In the genomic region with DNA sequence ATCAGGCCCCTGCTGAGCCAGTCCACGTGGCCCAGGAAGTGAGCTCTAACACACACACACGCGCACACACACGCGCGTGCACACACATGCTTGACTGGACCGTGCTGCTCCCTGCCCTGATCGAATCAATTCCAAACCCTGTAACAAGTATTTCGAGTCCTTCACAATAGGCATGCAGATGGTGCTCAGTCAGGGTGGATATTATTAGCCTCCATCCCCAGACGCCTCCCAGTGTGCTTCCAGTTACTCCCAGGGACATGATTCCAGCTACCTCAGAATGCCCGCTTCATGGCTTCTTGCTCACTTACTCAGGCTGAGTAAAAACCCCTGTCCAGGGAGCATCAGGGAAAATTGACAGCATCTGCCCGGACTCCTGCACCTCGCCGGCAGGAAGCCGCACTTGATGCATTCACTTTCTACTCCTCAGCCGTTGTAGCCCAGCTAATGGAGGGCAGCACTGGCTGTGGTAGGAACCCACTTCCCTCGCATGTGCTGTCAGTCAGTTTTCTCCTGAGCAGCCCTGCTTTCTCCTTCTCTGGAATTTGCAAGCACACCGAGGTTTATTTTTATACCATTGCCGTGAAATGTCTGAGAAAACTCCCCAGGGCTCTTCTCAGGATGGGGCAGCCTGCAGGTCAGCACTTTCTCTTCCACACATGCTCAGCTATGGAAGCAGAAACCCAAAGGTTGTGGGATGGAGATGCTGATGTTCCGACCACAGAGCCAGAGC, we compare ENCODE assay signal across 24 cellular contexts.
DNase-seq lines count a peak whose midpoint lies in the region; ATAC-seq, FAIRE-seq and TF ChIP-seq lines count a peak whose summit lies in the region.
"Had no signal": no experiment of that assay in that cellular context is flagged by ENCODE, and none has a peak within 500 bp of the region (broad histone marks: within the 10 kb centered on the region; RNA-seq: fewer than 3 reads in every experiment).

No MANE protein-coding gene starts in this region.

- H3K4me2 ChIP-seq in mesendoderm (ENCODE audit: low read length): no peak overlapping the region

- H3K79me1 ChIP-seq in mesendoderm (ENCODE audit: low read length): no peaks in the 10 kb centered on the region

- H3K4ac ChIP-seq in mesendoderm (ENCODE audit: low read depth, low read length): no peak overlapping the region

- FAIRE-seq in urothelium cell line (lab: Jason Lieb, UNC): peak; percentile 13

- peak overlapping the region; percentile 73 for H3K23ac ChIP-seq in mesendoderm (ENCODE audit: low read length)

- H3K4me1 ChIP-seq in mesendoderm (ENCODE audit: control insufficient read depth, low read depth, low read length) (no peaks in the 10 kb centered on the region), esophagus squamous epithelium (peaks cover 0 to 11% (median 0%) of the 10 kb centered on the region in 3 donors)

- no peak overlapping the region for H3K56ac ChIP-seq in mesendoderm (ENCODE audit: low read length)

- H3K27ac ChIP-seq in mesendoderm (ENCODE audit: low read depth, low read length): no peak overlapping the region
- H3K27ac ChIP-seq in esophagus squamous epithelium: no peak overlapping the region
- H3K27ac ChIP-seq: 22Rv1, heart left ventricle had no signal

- H3K9me3 ChIP-seq in esophagus squamous epithelium: no peaks in the 10 kb centered on the region
- H3K9me3 ChIP-seq: heart left ventricle had no signal

- peak; percentile 0 for DNase-seq in NCI-H2227 (lab: John Stamatoyannopoulos, UW; ENCODE audit: unreplicated experiment)
- DNase-seq in NCI-H2227 treated with DMSO at 0.1 percent for 48 hours (lab: John Stamatoyannopoulos, UW): no peak
- peak; percentile 59 for DNase-seq in cerebellum (ENCODE audit: low spot score)
- DNase-seq in mesendoderm: no peak
- no peak for DNase-seq in urothelium cell line (ENCODE audit: low spot score)
- no peak for DNase-seq in esophagus squamous epithelium (lab: John Stamatoyannopoulos, UW)
- DNase-seq: activated CD4-positive, CD25-positive, alpha-beta regulatory T cell treated with anti-CD3 and anti-CD28 coated beads, Interleukin-2, amount 50 U/mL, for 72 hours; activated CD8-positive, alpha-beta memory T cell treated with anti-CD3 and anti-CD28 coated beads for 24 hours; activated naive CD4-positive, alpha-beta T cell treated with anti-CD3 and anti-CD28 coated beads, Interleukin-2, amount 50 U/mL, for 16 hours; activated T-cell treated with anti-CD3 and anti-CD28 coated beads, Interleukin-2, amount 50 U/mL, for 24 hours; AML-193; CD8-positive, alpha-beta memory T cell; DMS153; GF-D8; natural killer cell; NCI-H1048; NCI-H1930; NCI-H82; SW 1271 had no signal

- H3K36me3 ChIP-seq in mesendoderm (ENCODE audit: control insufficient read depth, insufficient read depth, low read length) (no peaks in the 10 kb centered on the region), esophagus squamous epithelium (no peaks in the 10 kb centered on the region)
- H3K36me3 ChIP-seq: heart left ventricle had no signal

- no peak overlapping the region for H3K18ac ChIP-seq in mesendoderm (ENCODE audit: low read length)

- no peak for TF ChIP-seq POLR2A in esophagus squamous epithelium (IDR thresholded peaks at IDR 0.05)

- intact Hi-C loops in esophagus squamous epithelium (cut with DNase I): loop anchor here (5.0 to 10.0 kb wide), 4 partner anchors 68 to 406 kb away; partner anchors contain the start of gene CEMIP

- ATAC-seq in GM21528 (IDR thresholded peaks at IDR 0.05; ENCODE audit: low FRiP score, unreplicated experiment) (no peak), HG02885 (IDR thresholded peaks at IDR 0.05; ENCODE audit: poor library complexity, unreplicated experiment) (no peak)
- ATAC-seq: natural killer cell, Right ventricle myocardium inferior had no signal

- no peak overlapping the region for H4K5ac ChIP-seq in mesendoderm (ENCODE audit: low read length)

- H2AK5ac ChIP-seq in mesendoderm (ENCODE audit: low read length): no peak overlapping the region

- no peak overlapping the region for H4K8ac ChIP-seq in mesendoderm (ENCODE audit: low read depth, low read length)

- no peak overlapping the region for H2BK15ac ChIP-seq in mesendoderm (replicated peaks; ENCODE audit: low read depth)

- H3K27me3 ChIP-seq in mesendoderm (ENCODE audit: insufficient read depth, low read length, poor library complexity) (no peaks in the 10 kb centered on the region), esophagus squamous epithelium (no peaks in the 10 kb centered on the region)

- WGBS in mesendoderm (ENCODE audit: extremely low coverage, insufficient coverage, low lambda C conversion rate): no CpG with 5 or more reads among the region's 20 CpGs
- 81 to 84% methylated on average over 15 to 20 of the region's 20 CpGs for WGBS in esophagus squamous epithelium, 2 donors

- no peak overlapping the region for H2BK5ac ChIP-seq in mesendoderm (ENCODE audit: low read length)

- H2BK120ac ChIP-seq in mesendoderm (ENCODE audit: low read depth, low read length): no peak overlapping the region

- TF ChIP-seq CTCF in esophagus squamous epithelium (IDR thresholded peaks at IDR 0.05): no peak

- H3K9ac ChIP-seq in mesendoderm (ENCODE audit: low read length): no peak overlapping the region

- H3K4me3 ChIP-seq in mesendoderm (ENCODE audit: low read length): no peak overlapping the region
- H3K4me3 ChIP-seq in esophagus squamous epithelium: no peak overlapping the region
- H3K4me3 ChIP-seq: heart left ventricle had no signal

- no peaks in the 10 kb centered on the region for H3K79me2 ChIP-seq in mesendoderm (ENCODE audit: control insufficient read depth, insufficient read depth, low read length)

Comparison
In these comparisons a context has a peak if more than half of its experiments do, and no peak if none do; other contexts are left out.
1. DNase-seq: peak in NCI-H2227 (single experiment) and cerebellum (single experiment); none in NCI-H2227 treated with DMSO at 0.1 percent for 48 hours (single experiment), mesendoderm (single experiment), urothelium cell line (single experiment) and esophagus squamous epithelium (single experiment).